17 cellular contexts compared by ENCODE assay signal in genomic region chr17:71402661-71403141, GRCh38.
DNase-seq lines count a peak whose midpoint lies in the region; TF ChIP-seq lines count a peak whose summit lies in the region.
"Had no signal": no experiment of that assay in that cellular context is flagged by ENCODE, and none has a peak within 500 bp of the region (broad histone marks: within the 10 kb centered on the region; RNA-seq: fewer than 3 reads in every experiment).

No MANE protein-coding gene starts in this region.

- no peaks in the 10 kb centered on the region for H3K27me3 ChIP-seq in prostate gland (replicated peaks; ENCODE audit: insufficient read depth)
- H3K27me3 ChIP-seq in A673 (replicated peaks; ENCODE audit: insufficient read depth, low read depth, low read length, poor library complexity): no peaks in the 10 kb centered on the region
- H3K27me3 ChIP-seq: body of pancreas, neural progenitor cell, sigmoid colon, uterus had no signal

- H3K4me1 ChIP-seq in prostate gland (replicated peaks): no peaks in the 10 kb centered on the region
- no peaks in the 10 kb centered on the region for H3K4me1 ChIP-seq in A673 (ENCODE audit: insufficient read depth, low read length, poor library complexity, severe bottlenecking)
- H3K4me1 ChIP-seq: body of pancreas, sigmoid colon, uterus had no signal

- intact Hi-C loops in prostate gland (cut with DNase I) (no loop called here), A673 (cut with micrococcal nuclease; ENCODE audit: unreplicated experiment) (no loop called here)

- POLR2A ChIA-PET in A673 (lab: Charles Lee; ENCODE audit: low non-redundant PET): no interaction called here

- BruUV-seq in A673 (replicated peaks; lab: Mats Ljungman, UMichigan): no TSS peak

- TF ChIP-seq POLR2A in prostate gland (IDR thresholded peaks at IDR 0.05): no peak

- H3K36me3 ChIP-seq in prostate gland: no peaks in the 10 kb centered on the region
- no peaks in the 10 kb centered on the region for H3K36me3 ChIP-seq in A673 (ENCODE audit: insufficient read depth, low read length, poor library complexity, severe bottlenecking)
- H3K36me3 ChIP-seq: neural progenitor cell, sigmoid colon, uterus had no signal

- 29% methylated on average over 3 of the region's 3 CpGs for WGBS in prostate gland

- no peak for TF ChIP-seq CTCF in prostate gland (IDR thresholded peaks at IDR 0.05)
- TF ChIP-seq CTCF in A673 (conservative IDR thresholded peaks at IDR 0.05; ENCODE audit: low read depth, low read length): no peak

- H3K9me3 ChIP-seq in prostate gland: no peaks in the 10 kb centered on the region
- H3K9me3 ChIP-seq in A673 (ENCODE audit: low read depth, low read length, poor library complexity, severe bottlenecking): no peaks in the 10 kb centered on the region
- H3K9me3 ChIP-seq: body of pancreas, uterus had no signal

- no peak overlapping the region for H3K4me3 ChIP-seq in prostate gland
- H3K4me3 ChIP-seq in A673 (ENCODE audit: low read depth, low read length, poor library complexity, severe bottlenecking): no peak overlapping the region
- H3K4me3 ChIP-seq: body of pancreas, neural progenitor cell, sigmoid colon, uterus had no signal

- H3K27ac ChIP-seq in epithelial cell of prostate (peak overlapping the region; percentile 81), prostate gland (no peak overlapping the region), A673 (ENCODE audit: low read depth, low read length, poor library complexity, severe bottlenecking) (no peak overlapping the region)
- H3K27ac ChIP-seq: body of pancreas, neural progenitor cell, sigmoid colon, uterus had no signal

- CTCF ChIA-PET in A673 (lab: Charles Lee): no interaction called here

- DNase-seq in NCI-H510A treated with DMSO at 0.1 percent for 48 hours (lab: John Stamatoyannopoulos, UW) (peak; percentile 86), NCI-H510A (lab: John Stamatoyannopoulos, UW) (no peak), NCI-H69 (lab: John Stamatoyannopoulos, UW) (peak; percentile 90), epithelial cell of prostate (ENCODE audit: low read depth, low spot score) (peak; percentile 88), prostate gland (ENCODE audit: low spot score) (no peak), A673 (ENCODE audit: low spot score) (no peak), nucleus accumbens (lab: John Stamatoyannopoulos, UW) (no peak), NCI-H2227 (lab: John Stamatoyannopoulos, UW; ENCODE audit: unreplicated experiment) (no peak)
- DNase-seq: activated CD8-positive, alpha-beta memory T cell treated with anti-CD3 and anti-CD28 coated beads, Interleukin-2, amount 50 U/mL, for 4 hours; activated naive CD4-positive, alpha-beta T cell treated with Interleukin-2 at 50 U/mL for 16 hours; CD8-positive, alpha-beta T cell; NCI-H1694 treated with DMSO at 0.1 percent for 48 hours; sigmoid colon; stimulated activated naive B cell treated with anti-CD40 and anti-IgM and Interleukin-4, amounts not matched to agents 10 μg/mL and 1 μg/mL and 100 μg/mL, for 72 hours; uterus had no signal

Comparison
In these comparisons a context has a peak if more than half of its experiments do, and no peak if none do; other contexts are left out.
1. DNase-seq: peak in NCI-H510A treated with DMSO at 0.1 percent for 48 hours (single experiment), NCI-H69 (single experiment) and epithelial cell of prostate (single experiment); none in NCI-H510A (single experiment), prostate gland (single experiment), A673 (single experiment), nucleus accumbens (0 of 56) and NCI-H2227 (single experiment).